In genomic region chr12:9122166-9122609, GRCh38 we compare ENCODE assay signal across 1 cellular context.
TF ChIP-seq lines count a peak whose summit lies in the region.

No MANE protein-coding gene starts in this region.

TF ChIP-seq in HepG2, 621 proteins besides CTCF, POLR2A, EP300 and RAD21 (continued from another document):
- no peak for TF ChIP-seq AFF4 (CRISPR knock-in tag; IDR thresholded peaks at IDR 0.05)
- TF ChIP-seq NCOA2 (CRISPR knock-in tag; IDR thresholded peaks at IDR 0.05) = peak; percentile 100
- no peak for TF ChIP-seq SMC3 (IDR thresholded peaks at IDR 0.05; ENCODE audit: low read length)
- TF ChIP-seq TFDP2 (CRISPR knock-in tag; IDR thresholded peaks at IDR 0.05) = peak; percentile 41; the same call in 1 of the 2 replicates
- TF ChIP-seq RORA (CRISPR knock-in tag; IDR thresholded peaks at IDR 0.05) = no peak
- TF ChIP-seq KLF9 (CRISPR knock-in tag; IDR thresholded peaks at IDR 0.05; ENCODE audit: low read depth) = no peak
- TF ChIP-seq JUN (CRISPR knock-in tag; IDR thresholded peaks at IDR 0.05) = peak; percentile 69; the same call in 1 of the 2 replicates
- no peak for TF ChIP-seq DBP (CRISPR knock-in tag; IDR thresholded peaks at IDR 0.05; ENCODE audit: not compliant biosample characterization)
- peak; percentile 97 for TF ChIP-seq MED13 (CRISPR knock-in tag; IDR thresholded peaks at IDR 0.05)
- TF ChIP-seq TMF1 (CRISPR knock-in tag; IDR thresholded peaks at IDR 0.05; ENCODE audit: low read depth) = no peak
- no peak for TF ChIP-seq PHB2 (IDR thresholded peaks at IDR 0.05; ENCODE audit: partially characterized antibody)
- no peak for TF ChIP-seq ZHX1 (CRISPR knock-in tag; IDR thresholded peaks at IDR 0.05; ENCODE audit: low read depth)
- peak; percentile 97 for TF ChIP-seq TBX2 (CRISPR knock-in tag; IDR thresholded peaks at IDR 0.05; ENCODE audit: borderline replicate concordance)
- no peak for TF ChIP-seq DR1 (CRISPR knock-in tag; IDR thresholded peaks at IDR 0.05)
- no peak for TF ChIP-seq SRSF1 (optimal IDR thresholded peaks at IDR 0.05; ENCODE audit: low read depth, low read length)
- TF ChIP-seq ZNF616 (CRISPR knock-in tag; IDR thresholded peaks at IDR 0.05; ENCODE audit: low read depth) = no peak
- peak; percentile 97 for TF ChIP-seq SOX5 (CRISPR knock-in tag; IDR thresholded peaks at IDR 0.05; ENCODE audit: borderline replicate concordance)
- peak; percentile 30 for TF ChIP-seq STAG1 (CRISPR knock-in tag; IDR thresholded peaks at IDR 0.05)
- TF ChIP-seq KDM3A (CRISPR knock-in tag; IDR thresholded peaks at IDR 0.05; ENCODE audit: low read depth) = peak; percentile 35; the same call in 1 of the 2 replicates
- TF ChIP-seq ZNF264 (CRISPR knock-in tag; IDR thresholded peaks at IDR 0.05) = no peak
- TF ChIP-seq HMG20B (CRISPR knock-in tag; conservative IDR thresholded peaks at IDR 0.05) = peak; percentile 84
- no peak for TF ChIP-seq ZBTB46 (CRISPR knock-in tag; IDR thresholded peaks at IDR 0.05; ENCODE audit: borderline replicate concordance)
- no peak for TF ChIP-seq ZNF282 (IDR thresholded peaks at IDR 0.05; ENCODE audit: partially characterized antibody)
- peak; percentile 78; the same call in 1 of the 2 replicates for TF ChIP-seq JUNB (CRISPR knock-in tag; IDR thresholded peaks at IDR 0.05; ENCODE audit: borderline replicate concordance)
- TF ChIP-seq ZNF710 (CRISPR knock-in tag; IDR thresholded peaks at IDR 0.05; ENCODE audit: borderline replicate concordance) = 0 out of 2 replicates have a peak, but pooled peaks have one; percentile 33
- TF ChIP-seq MTA3 (CRISPR knock-in tag; IDR thresholded peaks at IDR 0.05) = no peak
- no peak for TF ChIP-seq ZNF354B (CRISPR knock-in tag; IDR thresholded peaks at IDR 0.05)
- no peak; the same call in 1 of the 2 replicates for TF ChIP-seq FOSL1 (CRISPR knock-in tag; IDR thresholded peaks at IDR 0.05; ENCODE audit: borderline replicate concordance)
- no peak for TF ChIP-seq ATRX (CRISPR knock-in tag; IDR thresholded peaks at IDR 0.05; ENCODE audit: borderline replicate concordance)
- TF ChIP-seq EZH2 (conservative IDR thresholded peaks at IDR 0.05; ENCODE audit: low read depth, low read length) = no peak
- peak; percentile 95 for TF ChIP-seq RERE (CRISPR knock-in tag; IDR thresholded peaks at IDR 0.05; ENCODE audit: low read depth)
- TF ChIP-seq PHF21A (CRISPR knock-in tag; IDR thresholded peaks at IDR 0.05) = peak; percentile 73
- TF ChIP-seq ATF1 (CRISPR knock-in tag; IDR thresholded peaks at IDR 0.05) = peak; percentile 76
- no peak for TF ChIP-seq ZNF234 (CRISPR knock-in tag; conservative IDR thresholded peaks at IDR 0.05)
- no peak for TF ChIP-seq ETV6 (CRISPR knock-in tag; conservative IDR thresholded peaks at IDR 0.05)
- TF ChIP-seq TBP (CRISPR knock-in tag; IDR thresholded peaks at IDR 0.05) = no peak
- TF ChIP-seq MLX (CRISPR knock-in tag; IDR thresholded peaks at IDR 0.05) = peak; percentile 97
- TF ChIP-seq ZNF274 (CRISPR knock-in tag; IDR thresholded peaks at IDR 0.05) = no peak
- no peak for TF ChIP-seq ZNF891 (CRISPR knock-in tag; IDR thresholded peaks at IDR 0.05)
- peak; percentile 48; the same call in 1 of the 2 replicates for TF ChIP-seq ZNF362 (CRISPR knock-in tag; IDR thresholded peaks at IDR 0.05; ENCODE audit: borderline replicate concordance)
